In genomic region chr1:93661829-93662474, GRCh38 we compare ENCODE assay signal across 11 cellular contexts.
DNase-seq lines count a peak whose midpoint lies in the region; ATAC-seq and TF ChIP-seq lines count a peak whose summit lies in the region.
"Had no signal": no experiment of that assay in that cellular context is flagged by ENCODE, and none has a peak within 500 bp of the region (broad histone marks: within the 10 kb centered on the region; RNA-seq: fewer than 3 reads in every experiment).

No MANE protein-coding gene starts in this region.

- H3K27ac ChIP-seq in RWPE2 (ENCODE audit: poor library complexity, severe bottlenecking) (peak overlapping the region; percentile 94), subcutaneous abdominal adipose tissue (ENCODE audit: low read depth, low read length) (peak overlapping the region; percentile 74)

- H3K27me3 ChIP-seq in RWPE2 (ENCODE audit: insufficient read depth, poor library complexity, severe bottlenecking) (no peaks in the 10 kb centered on the region), subcutaneous abdominal adipose tissue (ENCODE audit: control insufficient read depth in 5 of 5, insufficient read depth in 4 of 5, low read length in 5 of 5) (no peaks in the 10 kb centered on the region)

- TF ChIP-seq CTCF in RWPE2 (IDR thresholded peaks at IDR 0.05; ENCODE audit: poor library complexity, severe bottlenecking) = no peak

- H3K4me3 ChIP-seq in RWPE2 (ENCODE audit: severe bottlenecking) = no peak overlapping the region
- H3K4me3 ChIP-seq in subcutaneous abdominal adipose tissue (ENCODE audit: low read depth in 1 of 5, low read length in 5 of 5) = no peak overlapping the region

- H3K36me3 ChIP-seq in RWPE2 (ENCODE audit: low read depth) (peaks cover 97% of the 10 kb centered on the region), subcutaneous abdominal adipose tissue (ENCODE audit: control insufficient read depth in 5 of 5, insufficient read depth in 5 of 5, low read length in 5 of 5) (peaks cover 0 to 14% (median 9%) of the 10 kb centered on the region in 5 donors)

- no peak overlapping the region for H3K9ac ChIP-seq in subcutaneous abdominal adipose tissue (ENCODE audit: low read length in 5 of 5)

- H3K4me1 ChIP-seq in RWPE2 (ENCODE audit: insufficient read depth, poor library complexity, severe bottlenecking) = peaks cover 56% of the 10 kb centered on the region
- peaks cover 9 to 56% (median 49%) of the 10 kb centered on the region in 5 donors for H3K4me1 ChIP-seq in subcutaneous abdominal adipose tissue (ENCODE audit: control insufficient read depth in 5 of 5, insufficient read depth in 5 of 5, low read length in 5 of 5)

- H3K9me3 ChIP-seq in RWPE2 (ENCODE audit: severe bottlenecking) = no peaks in the 10 kb centered on the region
- no peaks in the 10 kb centered on the region for H3K9me3 ChIP-seq in subcutaneous abdominal adipose tissue (ENCODE audit: control insufficient read depth in 5 of 5, low read length in 5 of 5)

- no peak for DNase-seq in RWPE2 (ENCODE audit: low spot score)
- peak; percentile 92 for DNase-seq in fibroblast of peridontal ligament (ENCODE audit: extremely low read depth)
- no peak for DNase-seq in SIG-M5 treated with dmso at 0.1 percent for 504 hours (lab: John Stamatoyannopoulos, UW; ENCODE audit: unreplicated experiment)
- DNase-seq in NCI-H2081 (lab: John Stamatoyannopoulos, UW) = no peak
- no peak for DNase-seq in NCI-H2171 treated with DMSO at 0.1 percent for 48 hours (lab: John Stamatoyannopoulos, UW)
- DNase-seq: activated T-cell treated with anti-CD3 and anti-CD28 coated beads, Interleukin-2, amount 50 U/mL, for 72 hours; NCI-H510A; stimulated activated naive CD4-positive, alpha-beta T cell had no signal

- ATAC-seq in GM21723 (IDR thresholded peaks at IDR 0.05; ENCODE audit: unreplicated experiment) (peak; percentile 57), RWPE2 (ENCODE audit: low read depth) (peak; percentile 24; the same call in 1 of the 3 replicates), HG02588 (IDR thresholded peaks at IDR 0.05; ENCODE audit: unreplicated experiment) (no peak)
- ATAC-seq: activated T-cell treated with anti-CD3 and anti-CD28 coated beads, Interleukin-2, amount 50 U/mL, for 72 hours had no signal
